8 cellular contexts compared by ENCODE assay signal in genomic region chr9:37465249-37466036, GRCh38. TPM values are rescaled to one million over a fixed set of nuclear protein-coding genes. Genes with fewer than 3 reads are reported as not detected.
DNase-seq lines count a peak whose midpoint lies in the region; ATAC-seq, FAIRE-seq and TF ChIP-seq lines count a peak whose summit lies in the region.

ZBTB5 (minus strand) TSS chr9:37465450; CDS start chr9:37442551, 22,899 bp downstream.

- peak; percentile 99 for DNase-seq in NCI-H748 treated with DMSO at 0.1 percent for 48 hours (lab: John Stamatoyannopoulos, UW)
- peak; percentile 96 to 99 for DNase-seq in activated CD4-positive, alpha-beta T cell treated with anti-CD3 and anti-CD28 coated beads, Interleukin-2, amount 50 U/mL, for 24 hours (ENCODE audit: low read depth in 1 of 2, low spot score in 1 of 2)
- peak; percentile 99 for DNase-seq in dermis blood vessel endothelial cell
- peak; percentile 100 for DNase-seq in HepG2 (ENCODE audit: low spot score)
- DNase-seq in stimulated activated CD4-positive, alpha-beta T cell treated with anti-CD3 and anti-CD28 coated beads, Interleukin-4, amount 100 ng/mL, for 1 hour, result peak; percentile 98

- TF ChIP-seq EP300 in HepG2 (IDR thresholded peaks at IDR 0.05; ENCODE audit: low read depth in 2 of 2, low read length in 2 of 2) (peak in 1 of 2 experiments; percentile 4; a peak in 1 of 4 replicates), HepG2 (CRISPR knock-in tag; IDR thresholded peaks at IDR 0.05; ENCODE audit: borderline replicate concordance) (no peak)

- POLR2A ChIA-PET in HepG2 (lab: Yijun Ruan, JAX), result interaction anchor here (0.6 to 2.5 kb wide), 16 partner anchors 9 to 559 kb away, joined by 3 to 34 read pairs (median 6); partner anchors contain the start of genes GRHPR, POLR1E and TOMM5

- peak within 1 kb of the TSS; percentile 86 to 98 (median 92) for H3K27ac ChIP-seq in BLaER1 treated with 17β-estradiol and CSF1 and Interleukin-3, amounts not matched to agents 10 nM and 100 nM
- H3K27ac ChIP-seq in HepG2 (ENCODE audit: extremely low read length, insufficient read depth, low read length), result peak within 1 kb of the TSS; percentile 95

- H3K9ac ChIP-seq in BLaER1 treated with 17β-estradiol and CSF1 and Interleukin-3, amounts not matched to agents 10 nM and 100 nM, result peak within 1 kb of the TSS; percentile 88 to 97 (median 94)
- peak within 1 kb of the TSS; percentile 95 for H3K9ac ChIP-seq in HepG2 (ENCODE audit: insufficient read depth, low read depth, low read length)

- H3K79me2 ChIP-seq in HepG2 (ENCODE audit: insufficient read depth, low read length), result peaks cover 43% of the 10 kb centered on the region

- BruUV-seq in HepG2 (replicated peaks; lab: Mats Ljungman, UMichigan), result no TSS peak

- ATAC-seq in GM19372 (IDR thresholded peaks at IDR 0.05; ENCODE audit: low read depth, unreplicated experiment), result peak; percentile 77
- ATAC-seq in HG03558 (IDR thresholded peaks at IDR 0.05; ENCODE audit: extremely low read depth, unreplicated experiment), result peak; percentile 59
- peak; percentile 87 for ATAC-seq in HepG2

- TF ChIP-seq RAD21 in HepG2 (CRISPR knock-in tag; IDR thresholded peaks at IDR 0.05), result no peak

- peak; percentile 98 for FAIRE-seq in HepG2 (lab: Jason Lieb, UNC)

- CTCF ChIA-PET in HepG2 (lab: Yijun Ruan, JAX; ENCODE audit: low intra/inter-chr PET ratio, low total read pairs), result no interaction called here

- in situ Hi-C loops in HepG2 (cut with HindIII; ENCODE audit: extremely low pct_ligation_motif_present, low pct_unique_long_range_greater_than_20kb), result no loop called here

- peaks cover 25 to 39% (median 31%) of the 10 kb centered on the region in 10 experiments for H3K4me1 ChIP-seq in BLaER1 treated with 17β-estradiol and CSF1 and Interleukin-3, amounts not matched to agents 10 nM and 100 nM
- peaks cover 36% of the 10 kb centered on the region for H3K4me1 ChIP-seq in HepG2 (ENCODE audit: insufficient read depth, low read length)

- peaks cover 0 to 11% (median 4%) of the 10 kb centered on the region in 11 experiments; a peak in 6 of 22 replicates for H3K36me3 ChIP-seq in BLaER1 treated with 17β-estradiol and CSF1 and Interleukin-3, amounts not matched to agents 10 nM and 100 nM
- no peaks in the 10 kb centered on the region for H3K36me3 ChIP-seq in HepG2 (replicated peaks in 1 of 2; ENCODE audit: control insufficient read depth in 1 of 2, insufficient read depth in 2 of 2, low read length in 2 of 2)

- TF ChIP-seq CTCF in HepG2 (CRISPR knock-in tag; IDR thresholded peaks at IDR 0.05), result no peak

- H2AFZ ChIP-seq in HepG2 (ENCODE audit: low read length), result no peak within 1 kb of the TSS

- peaks cover 0 to 6% (median 0%) of the 10 kb centered on the region in 11 experiments; a peak in 1 of 22 replicates for H3K27me3 ChIP-seq in BLaER1 treated with 17β-estradiol and CSF1 and Interleukin-3, amounts not matched to agents 10 nM and 100 nM
- no peaks in the 10 kb centered on the region; a peak in 1 of 5 replicates for H3K27me3 ChIP-seq in HepG2 (ENCODE audit: control insufficient read depth in 1 of 2, insufficient read depth in 2 of 2, low read length in 2 of 2)

- intact Hi-C loops in HepG2 (cut with micrococcal nuclease; ENCODE audit: unreplicated experiment), result loop anchor here (2.0 kb wide), 1 partner anchor 43 kb away; the partner anchor contains the start of gene GRHPR

- H3K9me3 ChIP-seq in BLaER1 treated with 17β-estradiol and CSF1 and Interleukin-3, amounts not matched to agents 10 nM and 100 nM (replicated peaks in 1 of 11), result no peaks in the 10 kb centered on the region
- no peaks in the 10 kb centered on the region for H3K9me3 ChIP-seq in HepG2 (ENCODE audit: low read length)

- H4K20me1 ChIP-seq in BLaER1 treated with 17β-estradiol and CSF1 and Interleukin-3, amounts not matched to agents 10 nM and 100 nM, result peaks cover 0 to 42% (median 11%) of the 10 kb centered on the region in 11 experiments; a peak in 13 of 22 replicates
- peaks cover 14% of the 10 kb centered on the region for H4K20me1 ChIP-seq in HepG2 (ENCODE audit: insufficient read depth, low read length)

- WGBS in HepG2 (ENCODE audit: low lambda C conversion rate), result 0% methylated on average over 15 of the region's 52 CpGs

- peak; percentile 76 to 84 for TF ChIP-seq POLR2A in HepG2 (IDR thresholded peaks at IDR 0.05; ENCODE audit: insufficient read depth in 1 of 2, low read depth in 2 of 2, low read length in 2 of 2)

- peak within 1 kb of the TSS; percentile 80 to 97 (median 87) for H3K4me3 ChIP-seq in BLaER1 treated with 17β-estradiol and CSF1 and Interleukin-3, amounts not matched to agents 10 nM and 100 nM
- H3K4me3 ChIP-seq in HepG2 (replicated peaks in 1 of 3; ENCODE audit: insufficient read depth in 1 of 3, low read depth in 2 of 3, low read length in 3 of 3), result peak within 1 kb of the TSS; percentile 79 to 95 (median 87)

- peak within 1 kb of the TSS; percentile 86 to 99 (median 94) for H3K4me2 ChIP-seq in BLaER1 treated with 17β-estradiol and CSF1 and Interleukin-3, amounts not matched to agents 10 nM and 100 nM
- H3K4me2 ChIP-seq in HepG2 (ENCODE audit: low read depth, low read length), result peak within 1 kb of the TSS; percentile 80

TF ChIP-seq in HepG2, 621 proteins besides CTCF, POLR2A, EP300 and RAD21 (continues in another document):
- TF ChIP-seq SNAPC5 (CRISPR knock-in tag; IDR thresholded peaks at IDR 0.05; ENCODE audit: borderline replicate concordance) (no peak), EZH2 (conservative IDR thresholded peaks at IDR 0.05; ENCODE audit: low read depth, low read length) (no peak), SRSF1 (optimal IDR thresholded peaks at IDR 0.05; ENCODE audit: low read depth, low read length) (peak; percentile 59), GABPB1 (CRISPR knock-in tag; IDR thresholded peaks at IDR 0.05) (peak; percentile 94), RNF219 (CRISPR knock-in tag; IDR thresholded peaks at IDR 0.05) (no peak), NFKB2 (CRISPR knock-in tag; IDR thresholded peaks at IDR 0.05; ENCODE audit: borderline replicate concordance) (peak; percentile 11; the same call in 1 of the 2 replicates), POLR2AphosphoS5 (IDR thresholded peaks at IDR 0.05; ENCODE audit: low read depth, low read length) (peak; percentile 94), PAWR (CRISPR knock-in tag; IDR thresholded peaks at IDR 0.05; ENCODE audit: borderline replicate concordance) (no peak), ZFX (CRISPR knock-in tag; IDR thresholded peaks at IDR 0.05; ENCODE audit: low read depth) (peak; percentile 43; the same call in 1 of the 2 replicates), FOXA3 (CRISPR knock-in tag; IDR thresholded peaks at IDR 0.05) (0 out of 2 replicates have a peak, but pooled peaks have one; percentile 51)

RNA-seq across cellular contexts. Expression of gene ZBTB5, which starts in this region (rescaled TPM):
- total RNA-seq in dermis blood vessel endothelial cell (13.1 and 14.4 TPM in 2 replicates), HepG2 (2016; rRNA removed; fragmentation: Illumina TruSeq; extraction: Trizol) (12.5 and 15.2 TPM in 2 replicates)
- 0.81 and 0.88 TPM in 2 replicates for total RNA-seq in HepG2 (2016; cell fraction: cytosol; rRNA removed; fragmentation: Illumina TruSeq; extraction: Trizol; ENCODE audit: low read depth)
- total RNA-seq in HepG2 (2016; cell fraction: insoluble cytoplasmic fraction; rRNA removed; fragmentation: Illumina TruSeq; extraction: Trizol), result 12.4 and 14.4 TPM in 2 replicates
- 5.8 and 6.1 TPM in 2 replicates for total RNA-seq in HepG2 (2016; cell fraction: membrane; rRNA removed; fragmentation: Illumina TruSeq; extraction: Trizol)
- 11.2 and 13.3 TPM in 2 replicates for total RNA-seq in HepG2 (2016; cell fraction: nucleus; rRNA removed; fragmentation: Illumina TruSeq; extraction: Trizol)
- 19.7 and 20.5 TPM in 2 replicates for polyA plus RNA-seq in HepG2 (2011; rRNA removed)
- 14.8 and 16.3 TPM in 2 replicates for polyA plus RNA-seq in HepG2 (2011; cell fraction: cytosol; rRNA removed)
- 25.4 and 27.5 TPM in 2 replicates for polyA plus RNA-seq in HepG2 (2011; cell fraction: nucleus; rRNA removed)
- 10.3 and 11.9 TPM in 2 replicates for polyA plus RNA-seq in HepG2 (2012)
- 0.35 and 0.64 TPM in 2 replicates for polyA plus RNA-seq in HepG2 (2016; cell fraction: cytosol; fragmentation: Illumina TruSeq; extraction: Trizol; ENCODE audit: low read depth)
- 11.5 and 11.7 TPM in 2 replicates for polyA plus RNA-seq in HepG2 (2016; cell fraction: insoluble cytoplasmic fraction; fragmentation: Illumina TruSeq; extraction: Trizol; ENCODE audit: low read depth)
- 3.5 and 4.3 TPM in 2 replicates for polyA plus RNA-seq in HepG2 (2016; cell fraction: membrane; fragmentation: Illumina TruSeq; extraction: Trizol; ENCODE audit: low read depth)
- 16.5 and 19.6 TPM in 2 replicates for polyA plus RNA-seq in HepG2 (2016; cell fraction: nucleus; fragmentation: Illumina TruSeq; extraction: Trizol; ENCODE audit: insufficient read depth, low read depth)
- 29.3 and 36.6 TPM in 2 replicates for polyA minus RNA-seq in HepG2 (2011; rRNA and poly(A)+ RNA removed; ENCODE audit: low replicate concordance)
- polyA minus RNA-seq in HepG2 (2011; cell fraction: cytosol; rRNA and poly(A)+ RNA removed), result 11.4 and 13.4 TPM in 2 replicates
- 23.9 and 25.2 TPM in 2 replicates for polyA minus RNA-seq in HepG2 (2011; cell fraction: nucleus; rRNA and poly(A)+ RNA removed)

Comparison
In these comparisons a context has a peak if more than half of its experiments do, and no peak if none do; other contexts are left out.
1. Peak in every context shown above with its lines: DNase-seq, ATAC-seq, H3K4me3 ChIP-seq and H3K27ac ChIP-seq.